In the genomic region with DNA sequence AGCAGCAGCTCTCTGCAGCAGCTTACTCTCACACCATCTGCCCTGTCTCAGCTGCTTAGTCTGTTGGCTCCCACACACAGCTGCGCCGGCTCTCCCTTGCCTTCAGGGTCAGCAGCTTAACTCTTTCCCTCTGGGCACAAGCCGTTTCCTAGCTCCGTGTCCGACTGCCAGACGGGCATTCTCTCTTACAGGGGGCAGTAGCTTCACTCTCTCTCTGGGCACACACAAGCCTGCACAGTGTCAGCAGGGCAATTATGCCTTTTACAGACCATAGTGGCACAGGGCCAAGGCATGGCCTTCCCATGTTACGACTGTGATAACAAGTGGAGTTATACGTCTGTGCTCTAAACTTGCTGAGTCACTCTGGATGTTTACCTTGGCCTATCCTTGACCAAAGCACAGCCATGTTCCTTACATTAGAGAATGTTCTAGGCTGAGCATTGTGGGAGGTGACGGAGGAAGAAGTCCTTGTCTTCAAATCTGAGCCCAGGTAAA, we compare ENCODE assay signal across 13 cellular contexts. TPM values are rescaled to one million over a fixed set of nuclear protein-coding genes. Genes with fewer than 3 reads are reported as not detected.
DNase-seq lines count a peak whose midpoint lies in the region; ATAC-seq and TF ChIP-seq lines count a peak whose summit lies in the region.
"Had no signal": no experiment of that assay in that cellular context is flagged by ENCODE, and none has a peak within 500 bp of the region (broad histone marks: within the 10 kb centered on the region; RNA-seq: fewer than 3 reads in every experiment).

No MANE protein-coding gene starts in this region.

- ATAC-seq in heart right ventricle (peak; percentile 18 to 76 (median 61)), Right ventricle myocardium inferior (no peak)

- H3K4me1 ChIP-seq in heart right ventricle = peaks cover 0 to 28% (median 8%) of the 10 kb centered on the region in 9 donors
- H3K4me1 ChIP-seq in adipocyte (ENCODE audit: control insufficient read depth, insufficient read depth, low read length) = no peaks in the 10 kb centered on the region
- H3K4me1 ChIP-seq in uterus = peaks cover 4% of the 10 kb centered on the region in 2 donors

- H3K27me3 ChIP-seq in heart right ventricle = no peaks in the 10 kb centered on the region
- H3K27me3 ChIP-seq in adipocyte (replicated peaks; ENCODE audit: control insufficient read depth, insufficient read depth, low read length) = peaks cover 36% of the 10 kb centered on the region
- H3K27me3 ChIP-seq in uterus = no peaks in the 10 kb centered on the region

- H3K4me3 ChIP-seq in heart right ventricle = no peak overlapping the region
- H3K4me3 ChIP-seq in adipocyte (ENCODE audit: low read length) = no peak overlapping the region
- H3K4me3 ChIP-seq in uterus = no peak overlapping the region

- DNase-seq in heart right ventricle (no peak), Right ventricle myocardium inferior (ENCODE audit: missing footprints) (no peak), adipocyte (ENCODE audit: low read depth) (peak; percentile 27), iris pigment epithelial cell (ENCODE audit: low read depth) (peak; percentile 65), uterus (peak; percentile 35 to 43), NOMO-1 (lab: John Stamatoyannopoulos, UW; ENCODE audit: unreplicated experiment in 2 of 2) (no peak), CD1c-positive myeloid dendritic cell (ENCODE audit: extremely low spot score) (no peak)
- DNase-seq in stimulated activated CD4-positive, alpha-beta T cell treated with anti-CD3 and anti-CD28 coated beads, Interleukin-4, amount 100 ng/mL, for 1 hour = no peak
- DNase-seq: activated CD8-positive, alpha-beta memory T cell treated with anti-CD3 and anti-CD28 coated beads, Interleukin-2, amount 50 U/mL, for 48 hours; GDM1; immature natural killer cell; NCI-H1105; stimulated activated CD4-positive, alpha-beta T cell treated with anti-CD3 and anti-CD28 coated beads, Interleukin-2, amount 100 ng/mL, for 48 hours had no signal

- peaks cover 0 to 18% (median 0%) of the 10 kb centered on the region in 9 donors for H3K36me3 ChIP-seq in heart right ventricle
- no peaks in the 10 kb centered on the region for H3K36me3 ChIP-seq in adipocyte (ENCODE audit: control insufficient read depth, insufficient read depth, low read length, severe bottlenecking)
- H3K36me3 ChIP-seq in uterus = no peaks in the 10 kb centered on the region

- TF ChIP-seq CTCF in heart right ventricle (IDR thresholded peaks at IDR 0.05) (no peak), uterus (IDR thresholded peaks at IDR 0.05) (no peak)

- TF ChIP-seq POLR2A in uterus (IDR thresholded peaks at IDR 0.05) = no peak

- intact Hi-C loops in heart right ventricle (cut with DNase I) (no loop called here), Right ventricle myocardium inferior (cut with DNase I) (no loop called here), uterus (cut with DNase I; ENCODE audit: low total_unique reads) (no loop called here)

- H3K27ac ChIP-seq in heart right ventricle (no peak overlapping the region), uterus (no peak overlapping the region)

- no peak overlapping the region for H3K9ac ChIP-seq in adipocyte (ENCODE audit: low read length)

- 45 to 60% methylated on average over 9 of the region's 9 CpGs for WGBS in heart right ventricle, 2 donors

- H3K9me3 ChIP-seq in heart right ventricle = no peaks in the 10 kb centered on the region
- no peaks in the 10 kb centered on the region for H3K9me3 ChIP-seq in adipocyte (ENCODE audit: control insufficient read depth, low read length)
- H3K9me3 ChIP-seq in uterus = no peaks in the 10 kb centered on the region

RNA-seq across cellular contexts. Expression of a gene that starts 31.7 kb away (rescaled TPM):
- total RNA-seq in heart right ventricle (1 to 10 TPM in 7 of 10 donors, under 1 TPM in 3; 0.20 to 3.3 (median 1.2) TPM), Right ventricle myocardium inferior (0.51 TPM), uterus (not detected)
- under 1 TPM; 0.04 to 0.29 TPM for polyA plus RNA-seq in heart right ventricle
- polyA plus RNA-seq: immature natural killer cell had no signal

Comparison
In these comparisons a context has a peak if more than half of its experiments do, and no peak if none do; other contexts are left out.
1. DNase-seq: peak in adipocyte (single experiment), iris pigment epithelial cell (single experiment) and uterus (2 of 2); none in heart right ventricle (0 of 2), Right ventricle myocardium inferior (single experiment), NOMO-1 (0 of 2), CD1c-positive myeloid dendritic cell (single experiment) and stimulated activated CD4-positive, alpha-beta T cell treated with anti-CD3 and anti-CD28 coated beads, Interleukin-4, amount 100 ng/mL, for 1 hour (single experiment).